In the genomic region with DNA sequence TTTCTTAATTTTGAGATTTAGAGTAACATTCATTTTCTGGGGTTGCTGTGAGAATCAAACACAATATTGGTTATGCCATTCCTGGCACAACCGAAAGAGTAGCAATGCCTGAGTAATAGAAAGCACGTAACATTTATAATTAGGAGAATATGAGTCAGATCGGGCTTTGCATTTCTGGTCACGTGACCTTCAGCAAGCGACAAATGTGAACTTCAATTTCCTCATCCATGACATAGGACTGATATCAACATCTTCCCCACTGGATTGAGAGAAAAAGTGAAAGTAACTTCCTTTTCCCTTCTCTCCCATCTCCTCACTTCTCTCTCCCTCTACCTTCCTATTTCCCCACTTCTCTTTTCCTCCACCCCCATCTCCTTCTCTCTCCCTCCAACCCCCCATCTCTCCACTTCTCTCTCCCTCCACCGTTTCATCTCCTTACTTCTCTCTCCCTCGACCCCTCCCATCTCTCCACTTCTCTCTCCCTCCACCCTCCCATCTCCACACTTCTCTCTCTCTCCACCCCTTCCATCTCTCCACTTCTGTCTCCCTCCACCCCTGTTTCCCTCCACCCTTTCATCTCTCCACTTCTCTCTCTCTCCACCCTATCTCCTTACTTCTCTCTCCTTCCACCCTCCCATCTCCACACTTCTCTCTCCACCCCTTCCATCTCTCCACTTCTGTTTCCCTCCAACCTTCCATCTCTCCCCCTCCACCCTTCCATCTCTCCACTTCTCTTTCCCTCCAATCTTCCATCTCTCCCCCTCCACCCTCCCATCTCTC, we compare ENCODE assay signal across 1 cellular context.
TF ChIP-seq lines count a peak whose summit lies in the region.

No MANE protein-coding gene starts in this region.

TF ChIP-seq in WTC11, 78 proteins besides CTCF, POLR2A, EP300 and RAD21 (continued from another document):
- TF ChIP-seq, protein P1, sequence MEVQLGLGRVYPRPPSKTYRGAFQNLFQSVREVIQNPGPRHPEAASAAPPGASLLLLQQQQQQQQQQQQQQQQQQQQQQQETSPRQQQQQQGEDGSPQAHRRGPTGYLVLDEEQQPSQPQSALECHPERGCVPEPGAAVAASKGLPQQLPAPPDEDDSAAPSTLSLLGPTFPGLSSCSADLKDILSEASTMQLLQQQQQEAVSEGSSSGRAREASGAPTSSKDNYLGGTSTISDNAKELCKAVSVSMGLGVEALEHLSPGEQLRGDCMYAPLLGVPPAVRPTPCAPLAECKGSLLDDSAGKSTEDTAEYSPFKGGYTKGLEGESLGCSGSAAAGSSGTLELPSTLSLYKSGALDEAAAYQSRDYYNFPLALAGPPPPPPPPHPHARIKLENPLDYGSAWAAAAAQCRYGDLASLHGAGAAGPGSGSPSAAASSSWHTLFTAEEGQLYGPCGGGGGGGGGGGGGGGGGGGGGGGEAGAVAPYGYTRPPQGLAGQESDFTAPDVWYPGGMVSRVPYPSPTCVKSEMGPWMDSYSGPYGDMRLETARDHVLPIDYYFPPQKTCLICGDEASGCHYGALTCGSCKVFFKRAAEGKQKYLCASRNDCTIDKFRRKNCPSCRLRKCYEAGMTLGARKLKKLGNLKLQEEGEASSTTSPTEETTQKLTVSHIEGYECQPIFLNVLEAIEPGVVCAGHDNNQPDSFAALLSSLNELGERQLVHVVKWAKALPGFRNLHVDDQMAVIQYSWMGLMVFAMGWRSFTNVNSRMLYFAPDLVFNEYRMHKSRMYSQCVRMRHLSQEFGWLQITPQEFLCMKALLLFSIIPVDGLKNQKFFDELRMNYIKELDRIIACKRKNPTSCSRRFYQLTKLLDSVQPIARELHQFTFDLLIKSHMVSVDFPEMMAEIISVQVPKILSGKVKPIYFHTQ (CRISPR knock-in tag; IDR thresholded peaks at IDR 0.05): no peak
- no peak for TF ChIP-seq ZNF396 (CRISPR knock-in tag; IDR thresholded peaks at IDR 0.05; ENCODE audit: borderline replicate concordance)
- TF ChIP-seq ZNF138 (CRISPR knock-in tag; conservative IDR thresholded peaks at IDR 0.05): no peak
- TF ChIP-seq, protein P2, sequence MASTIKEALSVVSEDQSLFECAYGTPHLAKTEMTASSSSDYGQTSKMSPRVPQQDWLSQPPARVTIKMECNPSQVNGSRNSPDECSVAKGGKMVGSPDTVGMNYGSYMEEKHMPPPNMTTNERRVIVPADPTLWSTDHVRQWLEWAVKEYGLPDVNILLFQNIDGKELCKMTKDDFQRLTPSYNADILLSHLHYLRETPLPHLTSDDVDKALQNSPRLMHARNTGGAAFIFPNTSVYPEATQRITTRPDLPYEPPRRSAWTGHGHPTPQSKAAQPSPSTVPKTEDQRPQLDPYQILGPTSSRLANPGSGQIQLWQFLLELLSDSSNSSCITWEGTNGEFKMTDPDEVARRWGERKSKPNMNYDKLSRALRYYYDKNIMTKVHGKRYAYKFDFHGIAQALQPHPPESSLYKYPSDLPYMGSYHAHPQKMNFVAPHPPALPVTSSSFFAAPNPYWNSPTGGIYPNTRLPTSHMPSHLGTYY (CRISPR knock-in tag; IDR thresholded peaks at IDR 0.05): no peak
- no peak for TF ChIP-seq FOXP1 (CRISPR knock-in tag; IDR thresholded peaks at IDR 0.05; ENCODE audit: borderline replicate concordance)
- no peak for TF ChIP-seq ZNF232 (CRISPR knock-in tag; IDR thresholded peaks at IDR 0.05)
- no peak for TF ChIP-seq ELF4 (CRISPR knock-in tag; IDR thresholded peaks at IDR 0.05; ENCODE audit: low read depth)
- no peak for TF ChIP-seq ZNF263 (CRISPR knock-in tag; IDR thresholded peaks at IDR 0.05; ENCODE audit: low read depth)
- TF ChIP-seq NR3C1 (CRISPR knock-in tag; conservative IDR thresholded peaks at IDR 0.05; ENCODE audit: low read depth): no peak
- no peak for TF ChIP-seq TCF7 (CRISPR knock-in tag; IDR thresholded peaks at IDR 0.05; ENCODE audit: low read depth)
- TF ChIP-seq NFYB (CRISPR knock-in tag; conservative IDR thresholded peaks at IDR 0.05; ENCODE audit: low read depth): no peak
